ENCODE assay signal across 19 cellular contexts in genomic region chr1:17516303-17517214, GRCh38. TPM values are rescaled to one million over a fixed set of nuclear protein-coding genes. Genes with fewer than 3 reads are reported as not detected.
DNase-seq lines count a peak whose midpoint lies in the region; ATAC-seq and TF ChIP-seq lines count a peak whose summit lies in the region.
"Had no signal": no experiment of that assay in that cellular context is flagged by ENCODE, and none has a peak within 500 bp of the region (broad histone marks: within the 10 kb centered on the region; RNA-seq: fewer than 3 reads in every experiment).

No MANE protein-coding gene starts in this region.

- intact Hi-C loops in heart left ventricle (cut with DNase I) = no loop called here

- H3K4me3 ChIP-seq in heart left ventricle (no peak overlapping the region), right atrium auricular region (no peak overlapping the region), fibroblast of the aortic adventitia (ENCODE audit: low read depth, low read length) (no peak overlapping the region), mucosa of rectum (ENCODE audit: low read length in 2 of 2) (peak overlapping the region; percentile 2 to 27)
- H3K4me3 ChIP-seq: breast epithelium, prostate gland had no signal

- H3K9me3 ChIP-seq in heart left ventricle (no peaks in the 10 kb centered on the region), right atrium auricular region (no peaks in the 10 kb centered on the region), mucosa of rectum (ENCODE audit: control insufficient read depth in 2 of 2, low read length in 2 of 2) (no peaks in the 10 kb centered on the region)
- H3K9me3 ChIP-seq: breast epithelium, prostate gland had no signal

- H3K27ac ChIP-seq in heart left ventricle (no peak overlapping the region), right atrium auricular region (no peak overlapping the region), mucosa of rectum (ENCODE audit: low read depth in 2 of 2, low read length in 2 of 2) (peak overlapping the region; percentile 88 to 90)
- H3K27ac ChIP-seq: prostate gland, RWPE1 had no signal

- H3K9ac ChIP-seq in mucosa of rectum (ENCODE audit: low read depth in 1 of 2, low read length in 2 of 2) = peak overlapping the region; percentile 76 to 79

- ATAC-seq in heart left ventricle = peak in 3 of 4 donors; percentile 18 to 35 (median 24)
- ATAC-seq in activated naive CD4-positive, alpha-beta T cell treated with anti-CD3 and anti-CD28 coated beads, Interleukin-2, amount 50 U/mL, for 72 hours = no peak
- ATAC-seq: effector memory CD8-positive, alpha-beta T cell; T-helper 17 cell had no signal

- TF ChIP-seq POLR2A in heart left ventricle (IDR thresholded peaks at IDR 0.05) = no peak

- H3K36me3 ChIP-seq in heart left ventricle (no peaks in the 10 kb centered on the region), right atrium auricular region (no peaks in the 10 kb centered on the region), mucosa of rectum (ENCODE audit: control insufficient read depth in 2 of 2, insufficient read depth in 2 of 2, low read length in 2 of 2) (no peaks in the 10 kb centered on the region)
- H3K36me3 ChIP-seq: breast epithelium, prostate gland had no signal

- 39 to 54% (median 47%) methylated on average over 11 to 13 of the region's 13 CpGs for WGBS in heart left ventricle, 4 donors

- no peaks in the 10 kb centered on the region for H3K36me3 Mint-ChIP-seq in activated naive CD4-positive, alpha-beta T cell treated with anti-CD3 and anti-CD28 coated beads, Interleukin-2, amount 50 U/mL, for 72 hours
- H3K36me3 Mint-ChIP-seq: CD8-positive, alpha-beta memory T cell had no signal

- H3K4me1 ChIP-seq in heart left ventricle (peaks cover 0 to 3% (median 0%) of the 10 kb centered on the region in 12 donors), right atrium auricular region (no peaks in the 10 kb centered on the region), mucosa of rectum (ENCODE audit: control insufficient read depth in 2 of 2, insufficient read depth in 2 of 2, low read length in 2 of 2) (peaks cover 32 to 51% of the 10 kb centered on the region in 2 donors)
- H3K4me1 ChIP-seq: breast epithelium, prostate gland had no signal

- TF ChIP-seq CTCF in heart left ventricle (IDR thresholded peaks at IDR 0.05) (no peak), right atrium auricular region (IDR thresholded peaks at IDR 0.05) (no peak), fibroblast of the aortic adventitia (IDR thresholded peaks at IDR 0.05; ENCODE audit: insufficient read depth, low read length) (peak; percentile 6)

- DNase-seq in heart left ventricle (no peak), right atrium auricular region (ENCODE audit: low spot score) (no peak), fibroblast of the aortic adventitia (ENCODE audit: low read depth) (no peak), SK-N-DZ (ENCODE audit: low spot score) (no peak), GM19238 (ENCODE audit: insufficient read length, low spot score) (no peak), NCI-H748 (lab: John Stamatoyannopoulos, UW; ENCODE audit: unreplicated experiment) (no peak)
- DNase-seq in activated naive CD4-positive, alpha-beta T cell treated with anti-CD3 and anti-CD28 coated beads, Interleukin-2, amount 50 U/mL, for 72 hours (ENCODE audit: low spot score in 2 of 2) = no peak
- DNase-seq: activated CD4-positive, alpha-beta T cell treated with anti-CD3 and anti-CD28 coated beads for 1 hour; activated naive CD4-positive, alpha-beta T cell treated with anti-CD3 and anti-CD28 coated beads, Interleukin-2, amount 50 U/mL, for 16 hours; CD8-positive, alpha-beta memory T cell; effector memory CD8-positive, alpha-beta T cell; midbrain; NCI-H2081 treated with DMSO at 0.1 percent for 48 hours; stimulated activated CD4-positive, alpha-beta T cell treated with anti-CD3 and anti-CD28 coated beads, Interleukin-15, amount 100 ng/mL, for 24 hours; T-helper 17 cell had no signal

- no peak overlapping the region for H3K27ac Mint-ChIP-seq in activated naive CD4-positive, alpha-beta T cell treated with anti-CD3 and anti-CD28 coated beads, Interleukin-2, amount 50 U/mL, for 72 hours
- H3K27ac Mint-ChIP-seq: CD8-positive, alpha-beta memory T cell; effector memory CD8-positive, alpha-beta T cell; T-helper 17 cell had no signal

- H3K27me3 ChIP-seq in heart left ventricle (peaks cover 0 to 4% (median 0%) of the 10 kb centered on the region in 9 donors), right atrium auricular region (no peaks in the 10 kb centered on the region), mucosa of rectum (ENCODE audit: control insufficient read depth in 2 of 2, insufficient read depth in 2 of 2, low read length in 2 of 2) (peaks cover 0 to 3% of the 10 kb centered on the region in 2 donors)
- H3K27me3 ChIP-seq: breast epithelium had no signal

- no peaks in the 10 kb centered on the region for H3K9me3 Mint-ChIP-seq in activated naive CD4-positive, alpha-beta T cell treated with anti-CD3 and anti-CD28 coated beads, Interleukin-2, amount 50 U/mL, for 72 hours
- H3K9me3 Mint-ChIP-seq: effector memory CD8-positive, alpha-beta T cell had no signal

RNA-seq across cellular contexts. Expression of gene ARHGEF10L, which starts 22.9 kb away (rescaled TPM):
- total RNA-seq in heart left ventricle = 10 to 100 TPM; 44.6 to 72.8 (median 57.5) TPM
- 10 to 100 TPM; 57.9 to 65.8 TPM for polyA plus RNA-seq in heart left ventricle
- total RNA-seq in right atrium auricular region = 10 to 100 TPM; 49.3 to 52.2 TPM
- total RNA-seq in fibroblast of the aortic adventitia (ENCODE audit: low replicate concordance) = 13.6 and 23.9 TPM in 2 replicates
- 14.8 and 17.7 TPM in 2 replicates for polyA plus RNA-seq in SK-N-DZ (2014; cell fraction: cytosol; rRNA removed)
- polyA plus RNA-seq in SK-N-DZ (2014; cell fraction: nucleus; rRNA removed) = 33.8 and 51.0 TPM in 2 replicates
- not detected for total RNA-seq in activated naive CD4-positive, alpha-beta T cell treated with anti-CD3 and anti-CD28 coated beads, Interleukin-2, amount 50 U/mL, for 72 hours
- polyA plus RNA-seq: CD8-positive, alpha-beta memory T cell had no signal

Comparison
In these comparisons a context has a peak if more than half of its experiments do, and no peak if none do; other contexts are left out.
1. ATAC-seq: peak in heart left ventricle (3 of 4); none in activated naive CD4-positive, alpha-beta T cell treated with anti-CD3 and anti-CD28 coated beads, Interleukin-2, amount 50 U/mL, for 72 hours (0 of 2).
2. H3K27ac ChIP-seq: peak in mucosa of rectum (2 of 2); none in heart left ventricle (0 of 12) and right atrium auricular region (0 of 2).
3. H3K4me3 ChIP-seq: peak in mucosa of rectum (2 of 2); none in heart left ventricle (0 of 12), right atrium auricular region (0 of 2) and fibroblast of the aortic adventitia (single experiment).
4. RNA of gene ARHGEF10L, which starts 22.9 kb away (total RNA-seq): 44.6 to 72.8 TPM in heart left ventricle, 49.3 to 52.2 TPM in right atrium auricular region and 13.6 to 23.9 TPM in fibroblast of the aortic adventitia; not detected in activated naive CD4-positive, alpha-beta T cell treated with anti-CD3 and anti-CD28 coated beads, Interleukin-2, amount 50 U/mL, for 72 hours; every median in the first group is over 10 times any median in the second.